6 cellular contexts compared by ENCODE assay signal in the genomic region with DNA sequence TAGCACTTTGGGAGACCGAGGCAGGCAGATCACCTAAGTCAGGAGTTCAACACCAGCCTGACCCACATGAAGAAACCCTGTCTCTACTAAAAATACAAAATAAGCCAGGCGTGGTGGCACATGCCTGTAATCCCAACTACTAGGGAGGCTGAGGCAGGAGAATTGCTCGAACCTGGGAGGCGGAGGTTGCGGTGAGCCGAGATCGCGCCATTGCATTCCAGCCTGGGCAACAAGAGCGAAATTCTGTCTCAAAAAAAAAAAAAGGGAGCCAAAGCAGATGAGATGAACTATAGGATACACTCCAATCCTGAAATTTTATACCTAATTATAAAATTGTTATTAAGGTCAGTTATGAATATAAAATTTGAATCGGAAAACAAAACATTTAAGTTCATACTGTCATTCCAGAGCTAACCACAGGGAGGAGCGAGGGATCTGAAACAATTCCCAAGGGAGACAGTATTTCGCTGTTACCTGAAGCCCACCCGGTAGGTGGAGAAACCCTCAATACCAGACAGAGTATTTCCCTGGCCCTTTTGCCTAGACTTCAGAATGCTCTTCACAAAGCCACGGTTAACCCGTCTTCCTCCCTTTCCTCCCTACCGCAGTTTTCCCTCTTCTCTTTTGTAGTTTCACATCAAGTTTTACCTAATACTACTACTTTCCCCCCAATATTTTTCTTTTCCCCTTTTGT. TPM values are rescaled to one million over a fixed set of nuclear protein-coding genes. Genes with fewer than 3 reads are reported as not detected.
DNase-seq lines count a peak whose midpoint lies in the region; ATAC-seq and TF ChIP-seq lines count a peak whose summit lies in the region.

No MANE protein-coding gene starts in this region.

- no peak for ATAC-seq in activated naive CD8-positive, alpha-beta T cell treated with anti-CD3 and anti-CD28 coated beads, Interleukin-2, amount 50 U/mL, for 24 hours
- ATAC-seq in memory B cell (ENCODE audit: low read depth): no peak
- ATAC-seq in HG02571 (IDR thresholded peaks at IDR 0.05; ENCODE audit: unreplicated experiment): no peak

- peak overlapping the region; percentile 97 for H3K4me3 Mint-ChIP-seq in Calu3 (ENCODE audit: low read depth, unreplicated experiment)
- H3K4me3 Mint-ChIP-seq in activated naive CD8-positive, alpha-beta T cell treated with anti-CD3 and anti-CD28 coated beads, Interleukin-2, amount 50 U/mL, for 24 hours: peak overlapping the region; percentile 90
- peak overlapping the region; percentile 89 for H3K4me3 Mint-ChIP-seq in memory B cell

- H3K27me3 Mint-ChIP-seq in Calu3 (ENCODE audit: unreplicated experiment) (no peaks in the 10 kb centered on the region), memory B cell (peaks cover 1% of the 10 kb centered on the region)
- peaks cover under 1% of the 10 kb centered on the region for H3K27me3 Mint-ChIP-seq in activated naive CD8-positive, alpha-beta T cell treated with anti-CD3 and anti-CD28 coated beads, Interleukin-2, amount 50 U/mL, for 24 hours

- CTCF ChIA-PET in Calu3 (lab: Charles Lee): interaction anchor here (0.6 to 3.0 kb wide), 5 partner anchors 21 to 275 kb away, joined by 3 to 18 read pairs (median 4); a partner anchor contains a TSS

- H3K36me3 Mint-ChIP-seq in Calu3 (ENCODE audit: insufficient read depth, unreplicated experiment) (peaks cover 46% of the 10 kb centered on the region), memory B cell (peaks cover 6% of the 10 kb centered on the region)
- H3K36me3 Mint-ChIP-seq in activated naive CD8-positive, alpha-beta T cell treated with anti-CD3 and anti-CD28 coated beads, Interleukin-2, amount 50 U/mL, for 24 hours (ENCODE audit: low read depth): peaks cover 31% of the 10 kb centered on the region

- H3K9me3 Mint-ChIP-seq in Calu3 (ENCODE audit: low read depth, unreplicated experiment) (peaks cover 6% of the 10 kb centered on the region), memory B cell (peaks cover 4% of the 10 kb centered on the region)
- peaks cover 10% of the 10 kb centered on the region for H3K9me3 Mint-ChIP-seq in activated naive CD8-positive, alpha-beta T cell treated with anti-CD3 and anti-CD28 coated beads, Interleukin-2, amount 50 U/mL, for 24 hours

- peaks cover 41% of the 10 kb centered on the region for H3K36me3 ChIP-seq in MG63

- H3K27ac Mint-ChIP-seq in Calu3 (ENCODE audit: unreplicated experiment) (peak overlapping the region; percentile 60), memory B cell (peak overlapping the region; percentile 46)
- peak overlapping the region; percentile 80 for H3K27ac Mint-ChIP-seq in activated naive CD8-positive, alpha-beta T cell treated with anti-CD3 and anti-CD28 coated beads, Interleukin-2, amount 50 U/mL, for 24 hours

- no peaks in the 10 kb centered on the region for H3K9me3 ChIP-seq in MG63

- H3K4me3 ChIP-seq in MG63: peak overlapping the region; percentile 75

- peak; percentile 72 for TF ChIP-seq CTCF in Calu3 (IDR thresholded peaks at IDR 0.05; ENCODE audit: unreplicated experiment)

- H3K4me1 Mint-ChIP-seq in Calu3 (ENCODE audit: low read depth, unreplicated experiment): peaks cover 26% of the 10 kb centered on the region
- H3K4me1 Mint-ChIP-seq in activated naive CD8-positive, alpha-beta T cell treated with anti-CD3 and anti-CD28 coated beads, Interleukin-2, amount 50 U/mL, for 24 hours: peaks cover 43% of the 10 kb centered on the region
- H3K4me1 Mint-ChIP-seq in memory B cell: peaks cover 19% of the 10 kb centered on the region

- intact Hi-C loops in Calu3 (cut with micrococcal nuclease; ENCODE audit: unreplicated experiment): loop anchor here (5.0 to 10.0 kb wide), 2 partner anchors 34 to 217 kb away; a partner anchor contains a TSS

- DNase-seq in Calu3 (peak; percentile 58), MG63 (no peak), memory B cell (ENCODE audit: low spot score in 2 of 2) (no peak)
- DNase-seq in activated naive CD8-positive, alpha-beta T cell treated with anti-CD3 and anti-CD28 coated beads, Interleukin-2, amount 50 U/mL, for 24 hours: no peak
- DNase-seq in stimulated activated naive CD4-positive, alpha-beta T cell treated with Interleukin-2 at 50 U/mL for 16 hours (lab: John Stamatoyannopoulos, UW): no peak

- no peaks in the 10 kb centered on the region for H3K27me3 ChIP-seq in MG63

- no TSS peak for BruUV-seq in Calu3 (replicated peaks; lab: Mats Ljungman, UMichigan)

RNA-seq across cellular contexts. Expression of a gene that starts 1.4 kb away (rescaled TPM):
- 118 and 121 TPM in 2 replicates for total RNA-seq in Calu3 (2022)
- 139 and 145 TPM in 2 replicates for total RNA-seq in MG63 (2014; rRNA removed; shearing (Covaris generic); ENCODE audit: low replicate concordance)

RNA-seq across cellular contexts. Expression of a gene that starts 20.5 kb away (rescaled TPM):
- total RNA-seq in Calu3 (2022): 58.2 and 60.5 TPM in 2 replicates
- 150 and 154 TPM in 2 replicates for total RNA-seq in MG63 (2014; rRNA removed; shearing (Covaris generic); ENCODE audit: low replicate concordance)

RNA-seq across cellular contexts. Expression of a gene that starts 27.4 kb away (rescaled TPM):
- 10.6 and 13.1 TPM in 2 replicates for total RNA-seq in Calu3 (2022)
- 0.74 and 6.5 TPM in 2 replicates for total RNA-seq in MG63 (2014; rRNA removed; shearing (Covaris generic); ENCODE audit: low replicate concordance)

RNA-seq across cellular contexts. Expression of a gene that starts 34.2 kb away (rescaled TPM):
- 71.8 and 74.0 TPM in 2 replicates for total RNA-seq in Calu3 (2022)
- total RNA-seq in MG63 (2014; rRNA removed; shearing (Covaris generic); ENCODE audit: low replicate concordance): not detected in 2 replicates

RNA-seq across cellular contexts. Expression of a gene that starts 37.5 kb away (rescaled TPM):
- total RNA-seq in Calu3 (2022): 85.3 and 96.9 TPM in 2 replicates
- total RNA-seq in MG63 (2014; rRNA removed; shearing (Covaris generic); ENCODE audit: low replicate concordance): 195 and 280 TPM in 2 replicates
